9 cellular contexts compared by ENCODE assay signal in genomic region chr2:208175069-208175842, GRCh38. TPM values are rescaled to one million over a fixed set of nuclear protein-coding genes. Genes with fewer than 3 reads are reported as not detected.
DNase-seq lines count a peak whose midpoint lies in the region; ATAC-seq and TF ChIP-seq lines count a peak whose summit lies in the region.
"Had no signal": no experiment of that assay in that cellular context is flagged by ENCODE, and none has a peak within 500 bp of the region (broad histone marks: within the 10 kb centered on the region; RNA-seq: fewer than 3 reads in every experiment).

No MANE protein-coding gene starts in this region.

- H3K27ac ChIP-seq in OCI-LY1 (ENCODE audit: low read depth, low read length, poor library complexity, severe bottlenecking) = no peak overlapping the region

- no peaks in the 10 kb centered on the region for H4K20me1 ChIP-seq in OCI-LY1 (ENCODE audit: insufficient read depth, low read length)

- H3K4me2 ChIP-seq in OCI-LY1 (ENCODE audit: low read length) = no peak overlapping the region

- no peaks in the 10 kb centered on the region for H3K79me2 ChIP-seq in OCI-LY1 (ENCODE audit: insufficient read depth, low read length)

- peaks cover 0 to 5% (median 4%) of the 10 kb centered on the region in 4 donors for H3K4me1 Mint-ChIP-seq in naive thymus-derived CD8-positive, alpha-beta T cell
- H3K4me1 Mint-ChIP-seq in stimulated activated memory B cell treated with anti-CD40 and anti-IgM and Interleukin-4, amounts not matched to agents 10 μg/mL and 1 μg/mL and 100 μg/mL, for 72 hours = no peaks in the 10 kb centered on the region

- H3K4me3 Mint-ChIP-seq in naive thymus-derived CD8-positive, alpha-beta T cell = no peak overlapping the region
- no peak overlapping the region for H3K4me3 Mint-ChIP-seq in stimulated activated memory B cell treated with anti-CD40 and anti-IgM and Interleukin-4, amounts not matched to agents 10 μg/mL and 1 μg/mL and 100 μg/mL, for 72 hours

- POLR2A ChIA-PET in naive thymus-derived CD8-positive, alpha-beta T cell (lab: Charles Lee) = interaction anchor here (0.6 kb wide), 1 partner anchor 645 kb away, joined by 3 read pairs; no protein-coding TSS in a partner anchor

- no peak overlapping the region for H3K4me3 ChIP-seq in OCI-LY1 (ENCODE audit: low read depth, low read length, poor library complexity, severe bottlenecking)

- H3F3A ChIP-seq in OCI-LY1 (ENCODE audit: insufficient read depth, low read length) = no peaks in the 10 kb centered on the region

- H2AFZ ChIP-seq in OCI-LY1 (ENCODE audit: low read length) = no peak overlapping the region

- peaks cover 5 to 30% (median 9%) of the 10 kb centered on the region in 5 donors for H3K27me3 Mint-ChIP-seq in naive thymus-derived CD8-positive, alpha-beta T cell
- peaks cover 4% of the 10 kb centered on the region for H3K27me3 Mint-ChIP-seq in stimulated activated memory B cell treated with anti-CD40 and anti-IgM and Interleukin-4, amounts not matched to agents 10 μg/mL and 1 μg/mL and 100 μg/mL, for 72 hours

- no peaks in the 10 kb centered on the region for H3K9me3 ChIP-seq in OCI-LY1 (ENCODE audit: low read length)

- peak; percentile 88 for DNase-seq in DMS79 treated with DMSO at 0.1 percent for 48 hours (lab: John Stamatoyannopoulos, UW)
- peak in 66 of 76 experiments; percentile 1 to 81 (median 42) for DNase-seq in HUDEP-2 (lab: John Stamatoyannopoulos, UW; ENCODE audit: unreplicated experiment in 76 of 76)
- DNase-seq in activated CD8-positive, alpha-beta memory T cell treated with anti-CD3 and anti-CD28 coated beads, Interleukin-2, amount 50 U/mL, for 48 hours = peak; percentile 69
- peak; percentile 54 to 80 for DNase-seq in erythroblast (lab: John Stamatoyannopoulos, UW)
- peak; percentile 9 to 70 (median 48) for DNase-seq in naive thymus-derived CD8-positive, alpha-beta T cell

- H3K9ac ChIP-seq in OCI-LY1 (ENCODE audit: low read length) = no peak overlapping the region

- H3K4me1 ChIP-seq in OCI-LY1 (ENCODE audit: insufficient read depth, low read length, severe bottlenecking) = no peaks in the 10 kb centered on the region

- no peak overlapping the region for H3K27ac Mint-ChIP-seq in naive thymus-derived CD8-positive, alpha-beta T cell
- no peak overlapping the region for H3K27ac Mint-ChIP-seq in stimulated activated memory B cell treated with anti-CD40 and anti-IgM and Interleukin-4, amounts not matched to agents 10 μg/mL and 1 μg/mL and 100 μg/mL, for 72 hours

- no peaks in the 10 kb centered on the region for H3K9me2 ChIP-seq in OCI-LY1 (ENCODE audit: low read depth, low read length)

- no peaks in the 10 kb centered on the region for H3K36me3 Mint-ChIP-seq in naive thymus-derived CD8-positive, alpha-beta T cell
- no peaks in the 10 kb centered on the region for H3K36me3 Mint-ChIP-seq in stimulated activated memory B cell treated with anti-CD40 and anti-IgM and Interleukin-4, amounts not matched to agents 10 μg/mL and 1 μg/mL and 100 μg/mL, for 72 hours

- no peaks in the 10 kb centered on the region for H3K36me3 ChIP-seq in OCI-LY1 (ENCODE audit: insufficient read depth, low read length)

- no peaks in the 10 kb centered on the region for H3K9me3 Mint-ChIP-seq in naive thymus-derived CD8-positive, alpha-beta T cell
- H3K9me3 Mint-ChIP-seq in stimulated activated memory B cell treated with anti-CD40 and anti-IgM and Interleukin-4, amounts not matched to agents 10 μg/mL and 1 μg/mL and 100 μg/mL, for 72 hours = no peaks in the 10 kb centered on the region

- TF ChIP-seq POLR2A in erythroblast (IDR thresholded peaks at IDR 0.05; ENCODE audit: low read length) = no peak

- peak; percentile 84 for TF ChIP-seq CTCF in OCI-LY1 (IDR thresholded peaks at IDR 0.05; ENCODE audit: low read length)

- H3K27me3 ChIP-seq in OCI-LY1 (ENCODE audit: insufficient read depth, low read length) = no peaks in the 10 kb centered on the region

- ATAC-seq in GM21529 (IDR thresholded peaks at IDR 0.05; ENCODE audit: unreplicated experiment) = peak; percentile 100
- ATAC-seq in naive thymus-derived CD8-positive, alpha-beta T cell = peak; percentile 92 to 98
- ATAC-seq in stimulated activated memory B cell treated with anti-CD40 and anti-IgM and Interleukin-4, amounts not matched to agents 10 μg/mL and 1 μg/mL and 100 μg/mL, for 72 hours = peak; percentile 88

RNA-seq across cellular contexts. Expression of gene CRYGA, which starts 11.9 kb away (rescaled TPM):
- total RNA-seq in naive thymus-derived CD8-positive, alpha-beta T cell = not detected
- not detected for polyA plus RNA-seq in naive thymus-derived CD8-positive, alpha-beta T cell
- total RNA-seq: mononuclear cell had no signal

RNA-seq across cellular contexts. Expression of gene C2orf80, which starts 14.6 kb away (rescaled TPM):
- not detected for total RNA-seq in naive thymus-derived CD8-positive, alpha-beta T cell
- polyA plus RNA-seq in naive thymus-derived CD8-positive, alpha-beta T cell = not detected
- total RNA-seq: mononuclear cell had no signal

RNA-seq across cellular contexts. Expression of gene CRYGB, which starts 29.3 kb away (rescaled TPM):
- total RNA-seq in naive thymus-derived CD8-positive, alpha-beta T cell = not detected
- not detected for polyA plus RNA-seq in naive thymus-derived CD8-positive, alpha-beta T cell
- total RNA-seq: mononuclear cell had no signal

RNA-seq across cellular contexts. Expression of gene CRYGC, which starts 45.6 kb away (rescaled TPM):
- not detected for total RNA-seq in naive thymus-derived CD8-positive, alpha-beta T cell
- not detected for polyA plus RNA-seq in naive thymus-derived CD8-positive, alpha-beta T cell
- total RNA-seq: mononuclear cell had no signal

RNA-seq across cellular contexts. Expression of gene CRYGD, which starts 50.9 kb away (rescaled TPM):
- total RNA-seq in naive thymus-derived CD8-positive, alpha-beta T cell = not detected
- not detected for polyA plus RNA-seq in naive thymus-derived CD8-positive, alpha-beta T cell
- total RNA-seq: mononuclear cell had no signal
